In genomic region chr13:21434588-21434987, GRCh38 we compare ENCODE assay signal across 22 cellular contexts. TPM values are rescaled to one million over a fixed set of nuclear protein-coding genes. Genes with fewer than 3 reads are reported as not detected.
DNase-seq lines count a peak whose midpoint lies in the region; ATAC-seq, FAIRE-seq and TF ChIP-seq lines count a peak whose summit lies in the region.
"Had no signal": no experiment of that assay in that cellular context is flagged by ENCODE, and none has a peak within 500 bp of the region (broad histone marks: within the 10 kb centered on the region; RNA-seq: fewer than 3 reads in every experiment).

No MANE protein-coding gene starts in this region.

- H3K4me3 Mint-ChIP-seq in MCF 10A (ENCODE audit: unreplicated experiment) (no peak overlapping the region), type B pancreatic cell (no peak overlapping the region)
- no peak overlapping the region for H3K4me3 Mint-ChIP-seq in activated T-helper 2 cell treated with anti-CD3 and anti-CD28 coated beads, Interferon-gamma antibody, Interleukin-2, Interleukin-4, amounts not matched to agents 10 μg/mL and 5 μg/mL and 100 μg/mL, durations not matched to agents 14 hours and 24 hours and 36 hours (ENCODE audit: low read depth)
- H3K4me3 Mint-ChIP-seq: activated CD8-positive, alpha-beta T cell treated with anti-CD3 and anti-CD28 coated beads, Interleukin-2, amount 10 ng/mL, durations not matched to agents 7 days and 5 days; CD4-positive, CD25-positive, alpha-beta regulatory T cell had no signal

- H3K27ac ChIP-seq in breast epithelium, result no peak overlapping the region
- H3K27ac ChIP-seq in caudate nucleus (ENCODE audit: low read depth, low read length), result peak overlapping the region; percentile 85
- H3K27ac ChIP-seq in HepG2 (ENCODE audit: extremely low read length, insufficient read depth, low read length), result no peak overlapping the region
- H3K27ac ChIP-seq: A549, WERI-Rb-1 had no signal

- POLR2A ChIA-PET in MCF 10A (lab: Yijun Ruan, JAX) (interaction anchor here (0.7 to 1.4 kb wide), 7 partner anchors 14 to 136 kb away, joined by 3 to 6 read pairs (median 4); no protein-coding TSS in a partner anchor), HepG2 (lab: Yijun Ruan, JAX) (no interaction called here)

- BruUV-seq in MCF 10A (replicated peaks; lab: Mats Ljungman, UMichigan), result no TSS peak
- no TSS peak for BruUV-seq in HepG2 (replicated peaks; lab: Mats Ljungman, UMichigan)

- no peak for TF ChIP-seq EP300 in HepG2 (IDR thresholded peaks at IDR 0.05; ENCODE audit: low read depth in 2 of 2, low read length in 2 of 2)
- no peak for TF ChIP-seq EP300 in HepG2 (CRISPR knock-in tag; IDR thresholded peaks at IDR 0.05; ENCODE audit: borderline replicate concordance)

- H2AFZ ChIP-seq in HepG2 (ENCODE audit: low read length), result no peak overlapping the region

- TF ChIP-seq CTCF in MCF 10A (IDR thresholded peaks at IDR 0.05; ENCODE audit: unreplicated experiment), result no peak
- TF ChIP-seq CTCF in breast epithelium (IDR thresholded peaks at IDR 0.05), result no peak
- TF ChIP-seq CTCF in HepG2 (CRISPR knock-in tag; IDR thresholded peaks at IDR 0.05), result no peak
- TF ChIP-seq CTCF in type B pancreatic cell (conservative IDR thresholded peaks at IDR 0.05), result no peak

- H3K27me3 Mint-ChIP-seq in MCF 10A (ENCODE audit: insufficient read depth, unreplicated experiment) (no peaks in the 10 kb centered on the region), type B pancreatic cell (no peaks in the 10 kb centered on the region)
- no peaks in the 10 kb centered on the region for H3K27me3 Mint-ChIP-seq in activated T-helper 2 cell treated with anti-CD3 and anti-CD28 coated beads, Interferon-gamma antibody, Interleukin-2, Interleukin-4, amounts not matched to agents 10 μg/mL and 5 μg/mL and 100 μg/mL, durations not matched to agents 14 hours and 24 hours and 36 hours (ENCODE audit: low read depth)
- H3K27me3 Mint-ChIP-seq: CD4-positive, CD25-positive, alpha-beta regulatory T cell; central memory CD8-positive, alpha-beta T cell had no signal

- H3K9me3 Mint-ChIP-seq in MCF 10A (ENCODE audit: unreplicated experiment) (peaks cover 11% of the 10 kb centered on the region), type B pancreatic cell (peaks cover 20% of the 10 kb centered on the region)
- peaks cover 59% of the 10 kb centered on the region for H3K9me3 Mint-ChIP-seq in activated T-helper 2 cell treated with anti-CD3 and anti-CD28 coated beads, Interferon-gamma antibody, Interleukin-2, Interleukin-4, amounts not matched to agents 10 μg/mL and 5 μg/mL and 100 μg/mL, durations not matched to agents 14 hours and 24 hours and 36 hours

- H3K27me3 ChIP-seq in breast epithelium (no peaks in the 10 kb centered on the region), HepG2 (ENCODE audit: control insufficient read depth in 1 of 2, insufficient read depth in 2 of 2, low read length in 2 of 2) (no peaks in the 10 kb centered on the region)
- H3K27me3 ChIP-seq: gastroesophageal sphincter, uterus had no signal

- H3K9me3 ChIP-seq in breast epithelium (peaks cover 14 to 21% of the 10 kb centered on the region in 2 donors), HepG2 (ENCODE audit: low read length) (peaks cover 7% of the 10 kb centered on the region)
- H3K9me3 ChIP-seq: A549 had no signal

- no peak overlapping the region for H3K9ac ChIP-seq in HepG2 (ENCODE audit: insufficient read depth, low read depth, low read length)

- no peak for TF ChIP-seq POLR2A in breast epithelium (IDR thresholded peaks at IDR 0.05)
- TF ChIP-seq POLR2A in HepG2 (IDR thresholded peaks at IDR 0.05; ENCODE audit: insufficient read depth in 1 of 2, low read depth in 2 of 2, low read length in 2 of 2), result no peak

- in situ Hi-C loops in HepG2 (cut with HindIII; ENCODE audit: extremely low pct_ligation_motif_present, low pct_unique_long_range_greater_than_20kb), result no loop called here

- H3K4me1 Mint-ChIP-seq in MCF 10A (ENCODE audit: insufficient read depth, unreplicated experiment) (peaks cover 29% of the 10 kb centered on the region), type B pancreatic cell (ENCODE audit: unreplicated experiment) (no peaks in the 10 kb centered on the region)
- peaks cover 31% of the 10 kb centered on the region for H3K4me1 Mint-ChIP-seq in activated T-helper 2 cell treated with anti-CD3 and anti-CD28 coated beads, Interferon-gamma antibody, Interleukin-2, Interleukin-4, amounts not matched to agents 10 μg/mL and 5 μg/mL and 100 μg/mL, durations not matched to agents 14 hours and 24 hours and 36 hours (ENCODE audit: low read depth)

- H3K4me3 ChIP-seq in breast epithelium, result no peak overlapping the region
- no peak overlapping the region for H3K4me3 ChIP-seq in HepG2 (replicated peaks in 1 of 3; ENCODE audit: insufficient read depth in 1 of 3, low read depth in 2 of 3, low read length in 3 of 3)
- H3K4me3 ChIP-seq: A549, gastroesophageal sphincter, uterus had no signal

- H3K79me2 ChIP-seq in HepG2 (ENCODE audit: insufficient read depth, low read length), result peaks cover 57% of the 10 kb centered on the region

- H3K36me3 Mint-ChIP-seq in MCF 10A (ENCODE audit: insufficient read depth, unreplicated experiment), result no peaks in the 10 kb centered on the region
- H3K36me3 Mint-ChIP-seq in type B pancreatic cell, result peaks cover 49% of the 10 kb centered on the region
- peaks cover 73% of the 10 kb centered on the region for H3K36me3 Mint-ChIP-seq in activated T-helper 2 cell treated with anti-CD3 and anti-CD28 coated beads, Interferon-gamma antibody, Interleukin-2, Interleukin-4, amounts not matched to agents 10 μg/mL and 5 μg/mL and 100 μg/mL, durations not matched to agents 14 hours and 24 hours and 36 hours (ENCODE audit: low read depth)

- H3K4me2 ChIP-seq in HepG2 (ENCODE audit: low read depth, low read length), result no peak overlapping the region
- H3K4me2 ChIP-seq: A549 had no signal

- intact Hi-C loops in MCF 10A (cut with micrococcal nuclease) (no loop called here), breast epithelium (cut with DNase I; ENCODE audit: low total_unique reads) (no loop called here), HepG2 (cut with micrococcal nuclease; ENCODE audit: unreplicated experiment) (no loop called here)
- intact Hi-C loops in activated T-helper 2 cell treated with anti-CD3 and anti-CD28 coated beads, Interferon-gamma antibody, Interleukin-2, Interleukin-4, amounts not matched to agents 10 μg/mL and 5 μg/mL and 100 μg/mL, durations not matched to agents 14 hours and 24 hours and 36 hours (cut with micrococcal nuclease), result loop anchor here (2.0 kb wide), 1 partner anchor 24 kb away; the partner anchor contains the start of gene ZDHHC20

- CTCF ChIA-PET in MCF 10A (lab: Yijun Ruan, JAX), result interaction anchor here (0.6 to 0.7 kb wide), 3 partner anchors 77 to 137 kb away, joined by 3 to 4 read pairs (median 3); no protein-coding TSS in a partner anchor
- CTCF ChIA-PET in HepG2 (lab: Yijun Ruan, JAX; ENCODE audit: low intra/inter-chr PET ratio, low total read pairs), result no interaction called here

- FAIRE-seq in HepG2 (lab: Jason Lieb, UNC), result no peak
- FAIRE-seq: A549 had no signal

- H3K36me3 ChIP-seq in breast epithelium (no peaks in the 10 kb centered on the region), HepG2 (replicated peaks in 1 of 2; ENCODE audit: control insufficient read depth in 1 of 2, insufficient read depth in 2 of 2, low read length in 2 of 2) (no peaks in the 10 kb centered on the region)
- H3K36me3 ChIP-seq: gastroesophageal sphincter, uterus, WERI-Rb-1 had no signal

- DNase-seq in MCF 10A (ENCODE audit: unreplicated experiment), result no peak
- no peak for DNase-seq in breast epithelium (ENCODE audit: low spot score in 2 of 2)
- DNase-seq in caudate nucleus (lab: John Stamatoyannopoulos, UW), result peak in 2 of 61 donors; percentile 1 to 12
- DNase-seq in HepG2 (ENCODE audit: low spot score), result no peak
- peak; percentile 88 for DNase-seq in superior temporal gyrus (ENCODE audit: extremely low spot score)
- no peak for DNase-seq in type B pancreatic cell (ENCODE audit: extremely low spot score, unreplicated experiment)
- no peak for DNase-seq in activated T-helper 2 cell treated with anti-CD3 and anti-CD28 coated beads, Interferon-gamma antibody, Interleukin-2, Interleukin-4, amounts not matched to agents 10 μg/mL and 5 μg/mL and 100 μg/mL, durations not matched to agents 14 hours and 24 hours and 36 hours (ENCODE audit: low spot score)
- no peak for DNase-seq in A172 (ENCODE audit: low spot score)
- DNase-seq: activated CD8-positive, alpha-beta T cell treated with anti-CD3 and anti-CD28 coated beads, Interleukin-2, amount 10 ng/mL, durations not matched to agents 7 days and 5 days; CD4-positive, CD25-positive, alpha-beta regulatory T cell; HFFc6; mammary epithelial cell; NCI-H187; NCI-H510A; retina; stimulated activated CD4-positive, alpha-beta T cell treated with anti-CD3 and anti-CD28 coated beads, Interleukin-15, amount 100 ng/mL, for 24 hours; stimulated activated naive CD4-positive, alpha-beta T cell; uterus; WERI-Rb-1 had no signal

- peak overlapping the region; percentile 50 for H3K27ac Mint-ChIP-seq in MCF 10A (ENCODE audit: low read depth, unreplicated experiment)
- no peak overlapping the region for H3K27ac Mint-ChIP-seq in type B pancreatic cell
- no peak overlapping the region for H3K27ac Mint-ChIP-seq in activated T-helper 2 cell treated with anti-CD3 and anti-CD28 coated beads, Interferon-gamma antibody, Interleukin-2, Interleukin-4, amounts not matched to agents 10 μg/mL and 5 μg/mL and 100 μg/mL, durations not matched to agents 14 hours and 24 hours and 36 hours
- H3K27ac Mint-ChIP-seq: CD4-positive, CD25-positive, alpha-beta regulatory T cell had no signal

- ATAC-seq in HepG2, result no peak
- ATAC-seq: A549; activated CD8-positive, alpha-beta T cell treated with anti-CD3 and anti-CD28 coated beads, Interleukin-2, amount 10 ng/mL, durations not matched to agents 7 days and 5 days; gastroesophageal sphincter had no signal

- H4K20me1 ChIP-seq in HepG2 (ENCODE audit: insufficient read depth, low read length), result no peaks in the 10 kb centered on the region

- H3K4me1 ChIP-seq in breast epithelium, result no peaks in the 10 kb centered on the region
- peaks cover 15% of the 10 kb centered on the region for H3K4me1 ChIP-seq in HepG2 (ENCODE audit: insufficient read depth, low read length)
- H3K4me1 ChIP-seq: uterus had no signal

- WGBS in HepG2 (ENCODE audit: low lambda C conversion rate), result 98% methylated on average over 3 of the region's 3 CpGs

- no peak for TF ChIP-seq RAD21 in HepG2 (CRISPR knock-in tag; IDR thresholded peaks at IDR 0.05)

RNA-seq across cellular contexts. Expression of gene ZDHHC20, which starts 24.5 kb away (rescaled TPM):
- total RNA-seq in MCF 10A (2022), result 33.5 and 42.2 TPM in 2 replicates
- 10 to 100 TPM; 50.9 to 79.0 (median 57.7) TPM for total RNA-seq in breast epithelium
- 58.0 and 59.9 TPM in 2 replicates for total RNA-seq in HepG2 (2016; rRNA removed; fragmentation: Illumina TruSeq; extraction: Trizol)
- total RNA-seq in HepG2 (2016; cell fraction: cytosol; rRNA removed; fragmentation: Illumina TruSeq; extraction: Trizol; ENCODE audit: low read depth), result 33.6 and 37.9 TPM in 2 replicates
- 58.2 and 61.9 TPM in 2 replicates for total RNA-seq in HepG2 (2016; cell fraction: insoluble cytoplasmic fraction; rRNA removed; fragmentation: Illumina TruSeq; extraction: Trizol)
- 31.4 and 36.7 TPM in 2 replicates for total RNA-seq in HepG2 (2016; cell fraction: membrane; rRNA removed; fragmentation: Illumina TruSeq; extraction: Trizol)
- 54.0 and 61.7 TPM in 2 replicates for total RNA-seq in HepG2 (2016; cell fraction: nucleus; rRNA removed; fragmentation: Illumina TruSeq; extraction: Trizol)
- polyA plus RNA-seq in HepG2 (2011; rRNA removed), result 15.0 and 19.9 TPM in 2 replicates
- 9.9 and 13.4 TPM in 2 replicates for polyA plus RNA-seq in HepG2 (2011; cell fraction: cytosol; rRNA removed)
- 4.2 and 5.2 TPM in 2 replicates for polyA plus RNA-seq in HepG2 (2011; cell fraction: nucleus; rRNA removed)
- polyA plus RNA-seq in HepG2 (2012), result 16.4 and 27.7 TPM in 2 replicates
- polyA plus RNA-seq in HepG2 (2016; cell fraction: cytosol; fragmentation: Illumina TruSeq; extraction: Trizol; ENCODE audit: low read depth), result 3.6 and 5.0 TPM in 2 replicates
- 37.0 and 38.2 TPM in 2 replicates for polyA plus RNA-seq in HepG2 (2016; cell fraction: insoluble cytoplasmic fraction; fragmentation: Illumina TruSeq; extraction: Trizol; ENCODE audit: low read depth)
- 13.9 and 14.8 TPM in 2 replicates for polyA plus RNA-seq in HepG2 (2016; cell fraction: membrane; fragmentation: Illumina TruSeq; extraction: Trizol; ENCODE audit: low read depth)
- polyA plus RNA-seq in HepG2 (2016; cell fraction: nucleus; fragmentation: Illumina TruSeq; extraction: Trizol; ENCODE audit: insufficient read depth, low read depth), result 45.0 and 50.6 TPM in 2 replicates
- polyA minus RNA-seq in HepG2 (2011; rRNA and poly(A)+ RNA removed; ENCODE audit: low replicate concordance), result 21.3 and 30.0 TPM in 2 replicates
- polyA minus RNA-seq in HepG2 (2011; cell fraction: cytosol; rRNA and poly(A)+ RNA removed), result 29.9 and 32.9 TPM in 2 replicates
- 19.7 and 20.3 TPM in 2 replicates for polyA minus RNA-seq in HepG2 (2011; cell fraction: nucleus; rRNA and poly(A)+ RNA removed)
- total RNA-seq in type B pancreatic cell (ENCODE audit: low replicate concordance), result 78.2 and 98.0 TPM in 2 replicates
- total RNA-seq in activated T-helper 2 cell treated with anti-CD3 and anti-CD28 coated beads, Interferon-gamma antibody, Interleukin-2, Interleukin-4, amounts not matched to agents 10 μg/mL and 5 μg/mL and 100 μg/mL, durations not matched to agents 14 hours and 24 hours and 36 hours, result 59.0 and 63.3 TPM in 2 replicates
- 103 TPM in 2 replicates for total RNA-seq in A172 (2014; rRNA removed; shearing (Covaris generic))
